11 cellular contexts compared by ENCODE assay signal in the genomic region with DNA sequence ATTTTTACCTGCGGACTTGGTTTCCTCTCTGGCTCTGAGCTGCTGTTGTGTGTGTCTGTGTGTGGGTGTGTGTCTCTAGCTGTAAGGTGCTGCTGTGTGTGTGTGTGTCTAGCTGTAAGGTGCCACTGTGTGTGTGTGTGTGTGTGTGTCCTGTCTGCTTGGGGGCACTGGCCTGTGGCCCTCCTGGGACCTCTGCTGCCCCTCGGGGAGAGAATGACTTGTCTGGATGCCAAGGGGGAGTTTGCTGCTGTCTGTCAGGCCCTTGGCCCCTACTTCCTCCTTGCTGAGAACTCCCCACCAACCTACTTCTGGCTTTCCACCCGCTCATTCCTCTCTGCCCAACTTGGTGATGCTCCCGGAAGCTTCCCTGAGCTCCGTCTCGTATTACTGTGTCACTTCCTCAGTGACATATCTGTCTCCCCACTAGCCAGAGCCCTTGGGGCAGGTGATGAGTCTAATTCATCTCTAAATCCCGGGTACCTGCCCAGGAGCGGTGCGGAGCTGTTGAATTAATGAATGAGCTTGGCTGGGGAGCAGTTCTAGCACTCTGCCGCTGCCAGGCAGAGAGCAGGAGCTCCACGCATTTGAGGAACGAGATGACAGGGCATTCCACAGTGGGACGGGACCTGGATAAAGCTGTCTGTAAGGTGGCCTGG. TPM values are rescaled to one million over a fixed set of nuclear protein-coding genes. Genes with fewer than 3 reads are reported as not detected.
DNase-seq lines count a peak whose midpoint lies in the region; ATAC-seq, FAIRE-seq and TF ChIP-seq lines count a peak whose summit lies in the region.
"Had no signal": no experiment of that assay in that cellular context is flagged by ENCODE, and none has a peak within 500 bp of the region (broad histone marks: within the 10 kb centered on the region; RNA-seq: fewer than 3 reads in every experiment).

No MANE protein-coding gene starts in this region.

- no peaks in the 10 kb centered on the region for H3K9me3 Mint-ChIP-seq in WTC11
- H3K9me3 Mint-ChIP-seq in stimulated activated naive CD8-positive, alpha-beta T cell treated with anti-CD3 and anti-CD28 coated beads, Interleukin-15, amount 100 ng/mL, for 72 hours = no peaks in the 10 kb centered on the region

- peaks cover 11% of the 10 kb centered on the region; the same call in 1 of the 2 replicates for H3K36me3 Mint-ChIP-seq in WTC11

- intact Hi-C loops in head of caudate nucleus (cut with DNase I) = loop anchor here (10.0 kb wide), 1 partner anchor 47 kb away; a partner anchor contains a TSS

- FAIRE-seq in frontal cortex (lab: Jason Lieb, UNC) = no peak
- FAIRE-seq: colon had no signal

- DNase-seq in SIG-M5 treated with dmso at 0.1 percent for 504 hours (lab: John Stamatoyannopoulos, UW; ENCODE audit: unreplicated experiment) (peak; percentile 10), SIG-M5 (lab: John Stamatoyannopoulos, UW) (no peak), WTC11 (ENCODE audit: low spot score) (no peak), head of caudate nucleus (peak in 26 of 42 donors; percentile 12 to 63 (median 40)), frontal cortex (ENCODE audit: low spot score in 2 of 2) (no peak), RPMI8226 (no peak)
- peak in 1 of 2 donors; percentile 10 for DNase-seq in stimulated activated naive CD8-positive, alpha-beta T cell treated with anti-CD3 and anti-CD28 coated beads, Interleukin-15, amount 100 ng/mL, for 72 hours
- DNase-seq in stimulated activated naive CD4-positive, alpha-beta T cell treated with Interleukin-2 at 50 U/mL for 16 hours (lab: John Stamatoyannopoulos, UW) = no peak
- DNase-seq: kidney glomerular epithelial cell, NCI-H2029 had no signal

- CTCF ChIA-PET in WTC11 (lab: Charles Lee) = interaction anchor here (0.9 to 4.1 kb wide), 13 partner anchors 9 to 253 kb away, joined by 3 to 28 read pairs (median 4); a partner anchor contains a TSS

- POLR2A ChIA-PET in WTC11 (lab: Charles Lee) = interaction anchor here (1.6 kb wide), 1 partner anchor 72 kb away, joined by 4 read pairs; no protein-coding TSS in a partner anchor

- H3K27me3 Mint-ChIP-seq in WTC11 (ENCODE audit: low read depth) = no peaks in the 10 kb centered on the region; the same call in 1 of the 2 replicates
- no peaks in the 10 kb centered on the region for H3K27me3 Mint-ChIP-seq in stimulated activated naive CD8-positive, alpha-beta T cell treated with anti-CD3 and anti-CD28 coated beads, Interleukin-15, amount 100 ng/mL, for 72 hours

- H3K4me1 Mint-ChIP-seq in WTC11 = peaks cover 38% of the 10 kb centered on the region
- peaks cover 70% of the 10 kb centered on the region for H3K4me1 Mint-ChIP-seq in stimulated activated naive CD8-positive, alpha-beta T cell treated with anti-CD3 and anti-CD28 coated beads, Interleukin-15, amount 100 ng/mL, for 72 hours

- H3K4me3 Mint-ChIP-seq in WTC11 = no peak overlapping the region
- H3K4me3 Mint-ChIP-seq in stimulated activated naive CD8-positive, alpha-beta T cell treated with anti-CD3 and anti-CD28 coated beads, Interleukin-15, amount 100 ng/mL, for 72 hours = no peak overlapping the region

- peak overlapping the region; percentile 75 for H3K27ac Mint-ChIP-seq in WTC11
- H3K27ac Mint-ChIP-seq in stimulated activated naive CD8-positive, alpha-beta T cell treated with anti-CD3 and anti-CD28 coated beads, Interleukin-15, amount 100 ng/mL, for 72 hours = peak overlapping the region; percentile 30 to 63

- no peak for ATAC-seq in WTC11
- no peak for ATAC-seq in stimulated activated naive CD8-positive, alpha-beta T cell treated with anti-CD3 and anti-CD28 coated beads, Interleukin-15, amount 100 ng/mL, for 72 hours

- TF ChIP-seq CTCF in WTC11 (IDR thresholded peaks at IDR 0.05) = no peak

TF ChIP-seq in WTC11, 78 proteins besides CTCF, POLR2A, EP300 and RAD21:
- TF ChIP-seq GRHL2 (CRISPR knock-in tag; IDR thresholded peaks at IDR 0.05; ENCODE audit: insufficient replicate concordance, severe bottlenecking) (no peak), NFYB (CRISPR knock-in tag; conservative IDR thresholded peaks at IDR 0.05; ENCODE audit: low read depth) (no peak), HMGA2 (CRISPR knock-in tag; IDR thresholded peaks at IDR 0.05) (no peak)

RNA-seq across cellular contexts. Expression of a gene that starts 45.3 kb away (rescaled TPM):
- total RNA-seq in WTC11 (2021) (not detected in 3 replicates), frontal cortex (not detected)

RNA-seq across cellular contexts. Expression of a gene that starts 52.0 kb away (rescaled TPM):
- 126 to 139 TPM (median 128 TPM) in 3 replicates for total RNA-seq in WTC11 (2021)
- 44.0 TPM for total RNA-seq in frontal cortex

Comparison
In these comparisons a context has a peak if more than half of its experiments do, and no peak if none do; other contexts are left out.
1. DNase-seq: peak in SIG-M5 treated with dmso at 0.1 percent for 504 hours (single experiment) and head of caudate nucleus (26 of 42); none in SIG-M5 (single experiment), WTC11 (single experiment), frontal cortex (0 of 2), stimulated activated naive CD4-positive, alpha-beta T cell treated with Interleukin-2 at 50 U/mL for 16 hours (single experiment) and RPMI8226 (single experiment).